Comparison of ENCODE assay signal across 18 cellular contexts in the genomic region with DNA sequence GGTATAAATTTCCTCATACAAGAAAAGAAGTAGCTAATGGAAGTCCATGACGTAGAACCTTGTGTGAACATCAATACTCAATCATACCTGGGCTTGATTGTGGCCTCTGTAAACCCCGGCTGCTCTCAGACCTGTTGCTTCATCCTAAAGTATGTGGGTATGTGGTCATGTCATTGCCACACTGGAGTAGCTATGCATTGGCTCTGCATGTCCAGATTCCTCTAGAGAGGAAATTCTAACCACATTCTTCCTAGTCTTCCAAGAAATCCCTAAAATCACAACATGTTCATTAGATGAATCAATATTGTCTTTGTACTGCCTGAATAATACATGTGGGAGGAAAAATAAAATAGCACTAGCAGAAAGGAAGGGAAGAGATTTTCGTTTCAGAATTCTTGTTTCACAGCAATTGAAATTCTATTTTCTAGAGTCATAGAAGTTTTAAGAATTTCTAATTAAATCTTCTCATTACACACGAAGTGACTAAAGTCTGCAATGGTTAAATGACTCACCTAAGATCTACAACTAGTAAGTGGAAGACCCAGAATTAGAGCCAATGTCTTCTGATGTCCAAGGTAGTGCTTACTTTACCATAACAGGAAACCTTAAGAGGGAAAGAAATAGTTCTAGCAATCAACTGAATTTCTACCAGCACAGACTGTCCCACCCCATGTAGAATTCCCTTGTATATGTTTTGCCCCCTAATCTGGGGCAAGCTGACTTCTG. TPM values are rescaled to one million over a fixed set of nuclear protein-coding genes. Genes with fewer than 3 reads are reported as not detected.
DNase-seq lines count a peak whose midpoint lies in the region; ATAC-seq, FAIRE-seq and TF ChIP-seq lines count a peak whose summit lies in the region.
"Had no signal": no experiment of that assay in that cellular context is flagged by ENCODE, and none has a peak within 500 bp of the region (broad histone marks: within the 10 kb centered on the region; RNA-seq: fewer than 3 reads in every experiment).

No MANE protein-coding gene starts in this region.

- H3K27ac ChIP-seq in epithelial cell of prostate = peak overlapping the region; percentile 32
- no peak overlapping the region for H3K27ac ChIP-seq in trophoblast cell (ENCODE audit: low read depth, low read length)
- H3K27ac ChIP-seq in pancreas = no peak overlapping the region
- H3K27ac ChIP-seq in suprapubic skin = no peak overlapping the region

- no peak overlapping the region for H4K12ac ChIP-seq in trophoblast cell (ENCODE audit: low read depth, low read length)

- no peaks in the 10 kb centered on the region for H3K79me1 ChIP-seq in trophoblast cell (ENCODE audit: low read length)

- intact Hi-C loops in CD14-positive monocyte (cut with micrococcal nuclease) (no loop called here), pancreas (cut with DNase I) (no loop called here)

- TF ChIP-seq CTCF in CD14-positive monocyte (IDR thresholded peaks at IDR 0.05) = no peak
- TF ChIP-seq CTCF in pancreas (IDR thresholded peaks at IDR 0.05) = no peak
- no peak for TF ChIP-seq CTCF in suprapubic skin (IDR thresholded peaks at IDR 0.05)

- no peak overlapping the region for H2BK120ac ChIP-seq in trophoblast cell (ENCODE audit: insufficient read depth, low read length, poor library complexity)

- no peak overlapping the region for H2BK5ac ChIP-seq in trophoblast cell (ENCODE audit: low read depth, low read length, poor library complexity)

- no peak for TF ChIP-seq EP300 in suprapubic skin (IDR thresholded peaks at IDR 0.05)

- FAIRE-seq in pancreas (lab: Jason Lieb, UNC) = no peak

- H3K27me3 ChIP-seq in trophoblast cell (ENCODE audit: insufficient read depth, low read length) = no peaks in the 10 kb centered on the region
- no peaks in the 10 kb centered on the region for H3K27me3 ChIP-seq in pancreas
- no peaks in the 10 kb centered on the region for H3K27me3 ChIP-seq in suprapubic skin

- DNase-seq in EH (ENCODE audit: low read depth) = peak; percentile 97
- DNase-seq in RPMI7951 (ENCODE audit: low read depth) = peak; percentile 84
- peak; percentile 14 for DNase-seq in epithelial cell of prostate (ENCODE audit: low read depth, low spot score)
- DNase-seq in trophoblast cell = peak; percentile 41 to 57
- no peak for DNase-seq in CD14-positive monocyte (ENCODE audit: low spot score)
- DNase-seq in pancreas = no peak
- no peak for DNase-seq in suprapubic skin (ENCODE audit: low spot score in 2 of 2)
- DNase-seq: CD4-positive, CD25-positive, alpha-beta regulatory T cell; hypothalamus; NCI-H1417; NCI-H526; posterior cingulate gyrus; SIG-M5; stimulated activated CD4-positive, alpha-beta T cell treated with anti-CD3 and anti-CD28 coated beads, Interleukin-4, amount 100 ng/mL, for 1 hour; stimulated activated naive CD4-positive, alpha-beta T cell treated with Interleukin-2 at 50 U/mL for 16 hours had no signal

- H2AK5ac ChIP-seq in trophoblast cell (ENCODE audit: low read length) = no peak overlapping the region

- H3K9me3 Mint-ChIP-seq in CD14-positive monocyte = no peaks in the 10 kb centered on the region
- H3K9me3 Mint-ChIP-seq: WTC11 had no signal

- H3K9me3 ChIP-seq in trophoblast cell (ENCODE audit: insufficient read depth, low read depth, low read length) = no peaks in the 10 kb centered on the region
- H3K9me3 ChIP-seq in pancreas = no peaks in the 10 kb centered on the region
- no peaks in the 10 kb centered on the region for H3K9me3 ChIP-seq in suprapubic skin

- no peak for TF ChIP-seq POLR2A in suprapubic skin (IDR thresholded peaks at IDR 0.05)

- peaks cover 19 to 24% of the 10 kb centered on the region in 2 donors for H3K36me3 Mint-ChIP-seq in CD14-positive monocyte
- H3K36me3 Mint-ChIP-seq: activated naive CD8-positive, alpha-beta T cell; CD4-positive, CD25-positive, alpha-beta regulatory T cell; WTC11 had no signal

- H3K23ac ChIP-seq in trophoblast cell (ENCODE audit: low read length) = no peak overlapping the region

- no peak overlapping the region for H2BK12ac ChIP-seq in trophoblast cell (ENCODE audit: low read length)

- H3K4me1 ChIP-seq in trophoblast cell (ENCODE audit: control insufficient read depth in 1 of 2, insufficient read depth in 2 of 2, low read length in 2 of 2) (no peaks in the 10 kb centered on the region), pancreas (no peaks in the 10 kb centered on the region), suprapubic skin (no peaks in the 10 kb centered on the region)

- no peak overlapping the region for H2AFZ ChIP-seq in trophoblast cell (ENCODE audit: insufficient read depth, low read length, poor library complexity)

- H3K4ac ChIP-seq in trophoblast cell (ENCODE audit: low read depth, low read length) = no peak overlapping the region

- H3K4me1 Mint-ChIP-seq in CD14-positive monocyte = peaks cover 4% of the 10 kb centered on the region
- H3K4me1 Mint-ChIP-seq: CD4-positive, CD25-positive, alpha-beta regulatory T cell had no signal

- H3K4me3 ChIP-seq in trophoblast cell (ENCODE audit: low read depth, low read length) (no peak overlapping the region), pancreas (no peak overlapping the region), suprapubic skin (no peak overlapping the region)

- no peak overlapping the region for H3K9ac ChIP-seq in trophoblast cell (ENCODE audit: low read length)

- H3K4me2 ChIP-seq in trophoblast cell (ENCODE audit: low read length) = no peak overlapping the region

- H3K27me3 Mint-ChIP-seq in CD14-positive monocyte (ENCODE audit: low read depth in 3 of 3) = peaks cover 0 to 1% (median 0%) of the 10 kb centered on the region in 3 donors
- H3K27me3 Mint-ChIP-seq: CD4-positive, CD25-positive, alpha-beta regulatory T cell had no signal

- H3K18ac ChIP-seq in trophoblast cell (ENCODE audit: low read length) = no peak overlapping the region

- no peak overlapping the region for H3K14ac ChIP-seq in trophoblast cell (ENCODE audit: low read length)

- no peak overlapping the region for H4K91ac ChIP-seq in trophoblast cell (ENCODE audit: low read depth, low read length)

- H3K36me3 ChIP-seq in trophoblast cell (ENCODE audit: control insufficient read depth in 1 of 2, insufficient read depth in 2 of 2, low read length in 2 of 2) = no peaks in the 10 kb centered on the region
- H3K36me3 ChIP-seq in pancreas = no peaks in the 10 kb centered on the region
- no peaks in the 10 kb centered on the region for H3K36me3 ChIP-seq in suprapubic skin

- H3K27ac Mint-ChIP-seq in CD14-positive monocyte = peak overlapping the region in 1 of 7 donors; percentile 8
- H3K27ac Mint-ChIP-seq: activated naive CD8-positive, alpha-beta T cell; CD4-positive, CD25-positive, alpha-beta regulatory T cell; WTC11 had no signal

- no peak overlapping the region for H3K4me3 Mint-ChIP-seq in CD14-positive monocyte
- H3K4me3 Mint-ChIP-seq: activated naive CD8-positive, alpha-beta T cell; CD4-positive, CD25-positive, alpha-beta regulatory T cell; WTC11 had no signal

- H3K79me2 ChIP-seq in trophoblast cell (ENCODE audit: control insufficient read depth, insufficient read depth, low read length, poor library complexity) = no peaks in the 10 kb centered on the region

- no peak for ATAC-seq in HG02884 (IDR thresholded peaks at IDR 0.05; ENCODE audit: unreplicated experiment)
- ATAC-seq in pancreas = no peak
- ATAC-seq: WTC11 had no signal

- WGBS in trophoblast cell (ENCODE audit: extremely low coverage, insufficient coverage, insufficient read length) = no CpG with 5 or more reads among the region's 4 CpGs
- WGBS in pancreas, 2 donors = 40 to 54% methylated on average over 4 of the region's 4 CpGs
- WGBS in suprapubic skin = 61% methylated on average over 4 of the region's 4 CpGs

- no peak overlapping the region for H4K8ac ChIP-seq in trophoblast cell (ENCODE audit: low read depth, low read length)

RNA-seq across cellular contexts. Expression of a gene that starts 28.0 kb away (rescaled TPM):
- total RNA-seq in RPMI7951 (2014; rRNA removed; shearing (Covaris generic)) = 1.1 and 1.2 TPM in 2 replicates
- polyA plus RNA-seq in trophoblast cell (2013) = not detected in 2 replicates
- under 1 TPM; 0.38 to 0.69 TPM for polyA plus RNA-seq in CD14-positive monocyte
- total RNA-seq in pancreas = not detected
- under 1 TPM in 1 of 2 donors, not detected in 1; 0.02 TPM for polyA plus RNA-seq in pancreas
- under 1 TPM in 1 of 4 donors, not detected in 3; 0.25 TPM for total RNA-seq in suprapubic skin
- total RNA-seq: CD4-positive, CD25-positive, alpha-beta regulatory T cell; WTC11 had no signal
- polyA plus RNA-seq: CD4-positive, CD25-positive, alpha-beta regulatory T cell had no signal

Comparison
In these comparisons a context has a peak if more than half of its experiments do, and no peak if none do; other contexts are left out.
1. DNase-seq: peak in EH (single experiment), RPMI7951 (single experiment), epithelial cell of prostate (single experiment) and trophoblast cell (2 of 2); none in CD14-positive monocyte (single experiment), pancreas (0 of 6) and suprapubic skin (0 of 2).